ENCODE assay signal across 14 cellular contexts in genomic region chr11:31799036-31799793, GRCh38. TPM values are rescaled to one million over a fixed set of nuclear protein-coding genes. Genes with fewer than 3 reads are reported as not detected.
DNase-seq lines count a peak whose midpoint lies in the region; ATAC-seq and TF ChIP-seq lines count a peak whose summit lies in the region.
"Had no signal": no experiment of that assay in that cellular context is flagged by ENCODE, and none has a peak within 500 bp of the region (broad histone marks: within the 10 kb centered on the region; RNA-seq: fewer than 3 reads in every experiment).

No MANE protein-coding gene starts in this region.

- DNase-seq in GM10266 (ENCODE audit: extremely low spot score) (peak; percentile 31), dorsolateral prefrontal cortex (no peak), neural crest cell (ENCODE audit: low read depth, low spot score) (peak; percentile 3), NCI-H2171 (lab: John Stamatoyannopoulos, UW) (no peak), ovary (no peak), NCI-H345 treated with DMSO at 0.1 percent for 48 hours (lab: John Stamatoyannopoulos, UW; ENCODE audit: unreplicated experiment) (no peak)
- DNase-seq in stimulated activated CD4-positive, alpha-beta T cell treated with anti-CD3 and anti-CD28 coated beads, Interleukin-1b, Interleukin-23, amount 100 ng/mL, for 48 hours = no peak
- DNase-seq: activated CD4-positive, CD25-positive, alpha-beta regulatory T cell treated with anti-CD3 and anti-CD28 coated beads, Interleukin-2, amount 50 U/mL, for 72 hours; activated naive CD4-positive, alpha-beta T cell treated with anti-CD3 and anti-CD28 coated beads, Interleukin-2, amount 50 U/mL, for 16 hours; effector memory CD4-positive, alpha-beta T cell; KBM-7; SHP77 had no signal

- peaks cover 99% of the 10 kb centered on the region for H3K27me3 Mint-ChIP-seq in neural crest cell (ENCODE audit: low read depth)

- H3K27ac ChIP-seq in dorsolateral prefrontal cortex (peak overlapping the region in 40 of 59 donors; percentile 16 to 93 (median 54)), ovary (no peak overlapping the region)

- intact Hi-C loops in dorsolateral prefrontal cortex (cut with DNase I) = no loop called here
- intact Hi-C loops in ovary (cut with DNase I) = no loop called here

- peaks cover 80% of the 10 kb centered on the region for H3K4me1 Mint-ChIP-seq in neural crest cell

- ATAC-seq in HG02973 (IDR thresholded peaks at IDR 0.05; ENCODE audit: unreplicated experiment) = peak; percentile 17

- no peak for TF ChIP-seq POLR2A in ovary (IDR thresholded peaks at IDR 0.05)

- H3K4me3 ChIP-seq in dorsolateral prefrontal cortex (peak overlapping the region in 46 of 59 donors; percentile 0 to 56 (median 32)), ovary (no peak overlapping the region)

- H3K36me3 ChIP-seq in ovary = no peaks in the 10 kb centered on the region

- no peak for TF ChIP-seq CTCF in GM10266 (IDR thresholded peaks at IDR 0.05; ENCODE audit: control insufficient read depth, insufficient read depth, low read depth, missing control alignments)
- peak in 1 of 56 donors; percentile 2 for TF ChIP-seq CTCF in dorsolateral prefrontal cortex (IDR thresholded peaks at IDR 0.05 in 54 of 56, conservative IDR thresholded peaks at IDR 0.05 in 2 of 56; ENCODE audit: low read depth in 1 of 56, partially characterized antibody in 56 of 56)
- TF ChIP-seq CTCF in neural crest cell (conservative IDR thresholded peaks at IDR 0.05) = peak; percentile 22
- no peak for TF ChIP-seq CTCF in ovary (IDR thresholded peaks at IDR 0.05)

- no peaks in the 10 kb centered on the region for H3K9me3 Mint-ChIP-seq in neural crest cell

- no peak for TF ChIP-seq EP300 in ovary (IDR thresholded peaks at IDR 0.05)

- WGBS in ovary, 3 donors = 3 to 6% (median 5%) methylated on average over 59 of the region's 59 CpGs

- H3K27me3 ChIP-seq in dorsolateral prefrontal cortex (peaks cover 0 to 82% (median 62%) of the 10 kb centered on the region in 45 donors), ovary (peaks cover 5% of the 10 kb centered on the region)

- peaks cover 37% of the 10 kb centered on the region for H3K36me3 Mint-ChIP-seq in neural crest cell (ENCODE audit: low read depth)

- no peak overlapping the region for H3K27ac Mint-ChIP-seq in neural crest cell (ENCODE audit: unreplicated experiment)

- no peaks in the 10 kb centered on the region for H3K9me3 ChIP-seq in ovary

- H3K4me1 ChIP-seq in ovary (ENCODE audit: insufficient read depth) = no peaks in the 10 kb centered on the region

- peak overlapping the region; percentile 78 for H3K4me3 Mint-ChIP-seq in neural crest cell

RNA-seq across cellular contexts. Expression of gene PAX6, which starts 11.9 kb away (rescaled TPM):
- total RNA-seq in dorsolateral prefrontal cortex = 100 to 1,000 TPM in 1 of 120 experiments, 10 to 100 TPM in 119; 12.4 to 107 (median 33.7) TPM
- total RNA-seq in neural crest cell = 83.7 and 86.7 TPM in 2 replicates
- not detected for total RNA-seq in ovary
- not detected for polyA plus RNA-seq in ovary
- total RNA-seq: subcutaneous adipose tissue had no signal

Comparison
In these comparisons a context has a peak if more than half of its experiments do, and no peak if none do; other contexts are left out.
1. DNase-seq: peak in GM10266 (single experiment) and neural crest cell (single experiment); none in dorsolateral prefrontal cortex (0 of 10), NCI-H2171 (single experiment), ovary (0 of 5), NCI-H345 treated with DMSO at 0.1 percent for 48 hours (single experiment) and stimulated activated CD4-positive, alpha-beta T cell treated with anti-CD3 and anti-CD28 coated beads, Interleukin-1b, Interleukin-23, amount 100 ng/mL, for 48 hours (single experiment).
2. H3K27ac ChIP-seq: peak in dorsolateral prefrontal cortex (40 of 59); none in ovary (0 of 2).
3. RNA of gene PAX6, which starts 11.9 kb away (total RNA-seq): 83.7 to 86.7 TPM in neural crest cell and 12.4 to 107 TPM in dorsolateral prefrontal cortex; not detected in ovary; every median in the first group is over 10 times any median in the second.